Comparison of ENCODE assay signal across 28 cellular contexts in the genomic region with DNA sequence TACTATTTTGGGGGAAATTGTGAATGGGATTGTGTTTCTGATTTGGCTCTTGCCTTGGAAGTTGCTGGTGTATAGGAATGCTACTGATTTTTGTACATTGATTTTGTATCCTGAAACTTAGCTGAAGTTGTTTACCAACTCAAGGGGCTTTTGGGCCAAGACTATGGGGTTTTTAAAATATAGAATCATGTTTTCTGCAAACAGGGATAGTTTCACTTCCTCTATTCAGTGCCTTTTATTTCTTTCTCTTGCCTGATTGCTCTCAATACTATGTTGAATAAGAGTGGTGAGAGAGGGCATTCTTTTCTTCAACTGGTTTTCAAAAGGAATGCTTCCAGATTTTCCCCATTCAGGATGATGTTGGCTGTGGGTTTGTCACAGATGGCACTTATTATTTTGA.
DNase-seq lines count a peak whose midpoint lies in the region; ATAC-seq and TF ChIP-seq lines count a peak whose summit lies in the region.
"Had no signal": no experiment of that assay in that cellular context is flagged by ENCODE, and none has a peak within 500 bp of the region (broad histone marks: within the 10 kb centered on the region; RNA-seq: fewer than 3 reads in every experiment).

No MANE protein-coding gene starts in this region.

- H3K9me3 ChIP-seq in MM.1S (replicated peaks; ENCODE audit: insufficient read depth, low read length) (no peaks in the 10 kb centered on the region), aorta (ENCODE audit: control insufficient read depth, low read length) (no peaks in the 10 kb centered on the region)
- H3K9me3 ChIP-seq: gastrocnemius medialis had no signal

- no peak overlapping the region for H3K9ac ChIP-seq in MM.1S (ENCODE audit: low read length)

- H2AFZ ChIP-seq in MM.1S (ENCODE audit: low read length), result no peak overlapping the region

- intact Hi-C loops in aorta (cut with DNase I), result no loop called here

- H3K79me2 ChIP-seq in MM.1S (ENCODE audit: low read length), result no peaks in the 10 kb centered on the region

- H4K20me1 ChIP-seq in MM.1S (ENCODE audit: insufficient read depth, low read length), result no peaks in the 10 kb centered on the region

- H3K4me1 ChIP-seq in MM.1S (ENCODE audit: low read length) (peaks cover 4% of the 10 kb centered on the region; the same call in 1 of the 2 replicates), aorta (ENCODE audit: control insufficient read depth in 1 of 2, insufficient read depth in 2 of 2, low read length in 2 of 2) (no peaks in the 10 kb centered on the region)
- H3K4me1 ChIP-seq: gastrocnemius medialis, right atrium auricular region, stomach had no signal

- no peaks in the 10 kb centered on the region for H3K36me3 ChIP-seq in MM.1S (replicated peaks; ENCODE audit: insufficient read depth, low read length)
- no peaks in the 10 kb centered on the region for H3K36me3 ChIP-seq in aorta (ENCODE audit: control insufficient read depth in 1 of 2, insufficient read depth in 2 of 2, low read length in 1 of 2)
- H3K36me3 ChIP-seq: gastrocnemius medialis, right atrium auricular region, stomach had no signal

- TF ChIP-seq CTCF in MM.1S (IDR thresholded peaks at IDR 0.05; ENCODE audit: low read length), result no peak

- no peak overlapping the region for H3K4me3 ChIP-seq in MM.1S (ENCODE audit: low read length)
- no peak overlapping the region for H3K4me3 ChIP-seq in aorta (ENCODE audit: low read length in 2 of 2)
- H3K4me3 ChIP-seq: gastrocnemius medialis, right atrium auricular region, stomach had no signal

- ATAC-seq in GM18907 (IDR thresholded peaks at IDR 0.05; ENCODE audit: unreplicated experiment), result peak; percentile 78
- peak; percentile 81 for ATAC-seq in HG02884 (IDR thresholded peaks at IDR 0.05; ENCODE audit: unreplicated experiment)
- ATAC-seq in aorta (ENCODE audit: low FRiP score), result no peak
- ATAC-seq: activated CD4-positive, alpha-beta T cell treated with anti-CD3 and anti-CD28 coated beads for 36 hours; activated naive CD4-positive, alpha-beta T cell treated with anti-CD3 and anti-CD28 coated beads, Interleukin-2, amount 50 U/mL, for 72 hours; activated T-cell treated with anti-CD3 and anti-CD28 coated beads, Interleukin-2, amount 50 U/mL, for 72 hours; gastrocnemius medialis had no signal

- peak overlapping the region; percentile 9; the same call in 1 of the 2 replicates for H3K4me2 ChIP-seq in MM.1S (ENCODE audit: low read depth, low read length)

- no peak overlapping the region for H3K27ac ChIP-seq in MM.1S (ENCODE audit: low read length)
- no peak overlapping the region for H3K27ac ChIP-seq in aorta (ENCODE audit: low read depth in 1 of 2, low read length in 2 of 2)
- H3K27ac ChIP-seq: epithelial cell of prostate, gastrocnemius medialis, right atrium auricular region, stomach had no signal

- no peaks in the 10 kb centered on the region for H3F3A ChIP-seq in MM.1S (ENCODE audit: insufficient read depth, low read length)

- H3K9me2 ChIP-seq in MM.1S (replicated peaks; ENCODE audit: insufficient read depth, low read length), result no peaks in the 10 kb centered on the region

- DNase-seq in MM.1S, result peak; percentile 28
- DNase-seq in fibroblast of peridontal ligament (ENCODE audit: extremely low read depth), result peak; percentile 3
- no peak for DNase-seq in UCSD-AML1 (lab: John Stamatoyannopoulos, UW; ENCODE audit: unreplicated experiment)
- no peak for DNase-seq in NCI-H2081 treated with DMSO at 0.1 percent for 48 hours (lab: John Stamatoyannopoulos, UW)
- DNase-seq in aorta, result no peak
- DNase-seq: activated CD4-positive, alpha-beta T cell treated with anti-CD3 and anti-CD28 coated beads for 36 hours; activated T-cell treated with anti-CD3 and anti-CD28 coated beads, Interleukin-2, amount 50 U/mL, for 72 hours; CD8-positive, alpha-beta memory T cell; DMS53; gastrocnemius medialis; GF-D8; H7; KBM-7; kidney glomerular epithelial cell; mesenchymal stem cell; NCI-H1105; NCI-H2029 treated with DMSO at 0.1 percent for 48 hours; NCI-H510A; occipital lobe; SHP77; stimulated activated CD4-positive, alpha-beta T cell treated with anti-CD3 and anti-CD28 coated beads, Interleukin-4, amount 100 ng/mL, for 4 hours; stomach; trophoblast cell had no signal

- H3K27me3 ChIP-seq in MM.1S (replicated peaks; ENCODE audit: insufficient read depth, low read length) (no peaks in the 10 kb centered on the region), aorta (ENCODE audit: control insufficient read depth in 1 of 2, insufficient read depth in 2 of 2, low read length in 1 of 2) (no peaks in the 10 kb centered on the region)
- H3K27me3 ChIP-seq: gastrocnemius medialis, right atrium auricular region, stomach had no signal

Comparison
In these comparisons a context has a peak if more than half of its experiments do, and no peak if none do; other contexts are left out.
1. DNase-seq: peak in MM.1S (single experiment) and fibroblast of peridontal ligament (single experiment); none in UCSD-AML1 (single experiment), NCI-H2081 treated with DMSO at 0.1 percent for 48 hours (single experiment) and aorta (0 of 2).